Comparison of ENCODE assay signal across 10 cellular contexts in genomic region chr17:62062936-62063335, GRCh38. TPM values are rescaled to one million over a fixed set of nuclear protein-coding genes. Genes with fewer than 3 reads are reported as not detected.
A peak's percentile ranks its signal among the peaks of the same experiment; 100 is the strongest.
DNase-seq lines count a peak whose midpoint lies in the region; ATAC-seq and TF ChIP-seq lines count a peak whose summit lies in the region.
"Had no signal": no experiment of that assay in that cellular context is flagged by ENCODE, and none has a peak within 500 bp of the region (broad histone marks: within the 10 kb centered on the region; RNA-seq: fewer than 3 reads in every experiment).

No MANE protein-coding gene starts in this region.

- peak overlapping the region; percentile 96 for H3K4me3 Mint-ChIP-seq in dendritic cell treated with granulocyte-macrophage colony-stimulating factor and Interleukin-4, amounts not matched to agents 40 ng/mL and 50 ng/mL, for 4 days
- peak overlapping the region; percentile 96 for H3K4me3 Mint-ChIP-seq in natural killer cell

- peaks cover 76% of the 10 kb centered on the region for H3K79me2 ChIP-seq in Karpas-422 (ENCODE audit: low read length)

- intact Hi-C loops in dendritic cell treated with granulocyte-macrophage colony-stimulating factor and Interleukin-4, amounts not matched to agents 40 ng/mL and 50 ng/mL, for 4 days (cut with micrococcal nuclease): loop anchor here (10.0 kb wide), 1 partner anchor 198 kb away; the partner anchor contains the start of gene BRIP1
- intact Hi-C loops in natural killer cell (cut with micrococcal nuclease): no loop called here

- no peaks in the 10 kb centered on the region for H3K27me3 ChIP-seq in BLaER1 treated with 17β-estradiol and CSF1 and Interleukin-3, amounts not matched to agents 10 nM and 100 nM
- no peaks in the 10 kb centered on the region for H3K27me3 ChIP-seq in Karpas-422 (ENCODE audit: low read length)

- H3K9ac ChIP-seq in BLaER1 treated with 17β-estradiol and CSF1 and Interleukin-3, amounts not matched to agents 10 nM and 100 nM: peak overlapping the region; percentile 94 to 100 (median 97); a peak in 17 of 22 replicates
- H3K9ac ChIP-seq in Karpas-422 (ENCODE audit: low read length): peak overlapping the region; percentile 68

- H2AFZ ChIP-seq in Karpas-422 (ENCODE audit: low read length): no peak overlapping the region

- H3K4me1 Mint-ChIP-seq in dendritic cell treated with granulocyte-macrophage colony-stimulating factor and Interleukin-4, amounts not matched to agents 40 ng/mL and 50 ng/mL, for 4 days (ENCODE audit: low read depth): peaks cover 36% of the 10 kb centered on the region
- peaks cover 46 to 54% of the 10 kb centered on the region in 2 donors for H3K4me1 Mint-ChIP-seq in natural killer cell

- no peak for TF ChIP-seq CTCF in natural killer cell (IDR thresholded peaks at IDR 0.05)

- H4K20me1 ChIP-seq in BLaER1 treated with 17β-estradiol and CSF1 and Interleukin-3, amounts not matched to agents 10 nM and 100 nM: peaks cover 67 to 71% (median 70%) of the 10 kb centered on the region in 11 experiments
- peaks cover 33% of the 10 kb centered on the region for H4K20me1 ChIP-seq in Karpas-422 (ENCODE audit: insufficient read depth, low read depth, low read length)

- H3K27ac Mint-ChIP-seq in dendritic cell treated with granulocyte-macrophage colony-stimulating factor and Interleukin-4, amounts not matched to agents 40 ng/mL and 50 ng/mL, for 4 days: peak overlapping the region; percentile 53
- peak overlapping the region; percentile 93 to 98 for H3K27ac Mint-ChIP-seq in natural killer cell

- peak overlapping the region; percentile 69 to 98 (median 88) for H3K4me2 ChIP-seq in BLaER1 treated with 17β-estradiol and CSF1 and Interleukin-3, amounts not matched to agents 10 nM and 100 nM
- H3K4me2 ChIP-seq in Karpas-422 (ENCODE audit: low read depth, low read length, poor library complexity, severe bottlenecking): peak overlapping the region; percentile 89

- DNase-seq in Karpas-422 (no peak), natural killer cell (no peak), AG20443 (ENCODE audit: low spot score) (no peak), SIG-M5 treated with dmso at 0.1 percent for 504 hours (lab: John Stamatoyannopoulos, UW; ENCODE audit: unreplicated experiment) (no peak)
- no peak for DNase-seq in effector CD4-positive, alpha-beta T cell
- DNase-seq: stimulated activated CD4-positive, alpha-beta T cell treated with anti-CD3 and anti-CD28 coated beads, Interleukin-1b, Interleukin-23, amount 100 ng/mL, for 48 hours had no signal

- peaks cover 1% of the 10 kb centered on the region for H3K27me3 Mint-ChIP-seq in dendritic cell treated with granulocyte-macrophage colony-stimulating factor and Interleukin-4, amounts not matched to agents 40 ng/mL and 50 ng/mL, for 4 days
- H3K27me3 Mint-ChIP-seq in natural killer cell (ENCODE audit: low read depth in 2 of 2): no peaks in the 10 kb centered on the region

- H3K9me2 ChIP-seq in Karpas-422 (replicated peaks; ENCODE audit: insufficient read depth, low read length): no peaks in the 10 kb centered on the region

- peak overlapping the region in 4 of 11 experiments; percentile 97 to 100 (median 98); a peak in 7 of 22 replicates for H3K27ac ChIP-seq in BLaER1 treated with 17β-estradiol and CSF1 and Interleukin-3, amounts not matched to agents 10 nM and 100 nM
- H3K27ac ChIP-seq in Karpas-422 (ENCODE audit: low read length): peak overlapping the region; percentile 54
- H3K27ac ChIP-seq: RWPE1 had no signal

- no peaks in the 10 kb centered on the region for H3K9me3 Mint-ChIP-seq in dendritic cell treated with granulocyte-macrophage colony-stimulating factor and Interleukin-4, amounts not matched to agents 40 ng/mL and 50 ng/mL, for 4 days
- H3K9me3 Mint-ChIP-seq in natural killer cell: no peaks in the 10 kb centered on the region

- peaks cover 11 to 40% (median 24%) of the 10 kb centered on the region in 10 experiments for H3K4me1 ChIP-seq in BLaER1 treated with 17β-estradiol and CSF1 and Interleukin-3, amounts not matched to agents 10 nM and 100 nM
- peaks cover 39% of the 10 kb centered on the region for H3K4me1 ChIP-seq in Karpas-422 (ENCODE audit: low read length)

- H3K4me3 ChIP-seq in BLaER1 treated with 17β-estradiol and CSF1 and Interleukin-3, amounts not matched to agents 10 nM and 100 nM: peak overlapping the region; percentile 67 to 98 (median 89)
- peak overlapping the region; percentile 79 for H3K4me3 ChIP-seq in Karpas-422 (ENCODE audit: low read length)

- H3K36me3 Mint-ChIP-seq in dendritic cell treated with granulocyte-macrophage colony-stimulating factor and Interleukin-4, amounts not matched to agents 40 ng/mL and 50 ng/mL, for 4 days (ENCODE audit: low read depth): peaks cover 69% of the 10 kb centered on the region
- no peaks in the 10 kb centered on the region for H3K36me3 Mint-ChIP-seq in natural killer cell

- peaks cover 32 to 55% (median 44%) of the 10 kb centered on the region in 11 experiments for H3K36me3 ChIP-seq in BLaER1 treated with 17β-estradiol and CSF1 and Interleukin-3, amounts not matched to agents 10 nM and 100 nM
- peaks cover 27% of the 10 kb centered on the region for H3K36me3 ChIP-seq in Karpas-422 (ENCODE audit: insufficient read depth, low read length)

- ATAC-seq in natural killer cell (no peak), HG02852 (IDR thresholded peaks at IDR 0.05; ENCODE audit: unreplicated experiment) (no peak)

- H3K9me3 ChIP-seq in BLaER1 treated with 17β-estradiol and CSF1 and Interleukin-3, amounts not matched to agents 10 nM and 100 nM (replicated peaks in 1 of 11): no peaks in the 10 kb centered on the region
- H3K9me3 ChIP-seq in Karpas-422 (ENCODE audit: low read length): no peaks in the 10 kb centered on the region

RNA-seq across cellular contexts. Expression of gene MED13, which starts 2.1 kb away (rescaled TPM):
- total RNA-seq in Karpas-422 (2014; rRNA removed; shearing (Covaris generic); ENCODE audit: low replicate concordance): 40.9 and 90.3 TPM in 2 replicates
- total RNA-seq in natural killer cell: 100 to 1,000 TPM; 107 to 122 (median 116) TPM
